8 cellular contexts compared by ENCODE assay signal in the genomic region with DNA sequence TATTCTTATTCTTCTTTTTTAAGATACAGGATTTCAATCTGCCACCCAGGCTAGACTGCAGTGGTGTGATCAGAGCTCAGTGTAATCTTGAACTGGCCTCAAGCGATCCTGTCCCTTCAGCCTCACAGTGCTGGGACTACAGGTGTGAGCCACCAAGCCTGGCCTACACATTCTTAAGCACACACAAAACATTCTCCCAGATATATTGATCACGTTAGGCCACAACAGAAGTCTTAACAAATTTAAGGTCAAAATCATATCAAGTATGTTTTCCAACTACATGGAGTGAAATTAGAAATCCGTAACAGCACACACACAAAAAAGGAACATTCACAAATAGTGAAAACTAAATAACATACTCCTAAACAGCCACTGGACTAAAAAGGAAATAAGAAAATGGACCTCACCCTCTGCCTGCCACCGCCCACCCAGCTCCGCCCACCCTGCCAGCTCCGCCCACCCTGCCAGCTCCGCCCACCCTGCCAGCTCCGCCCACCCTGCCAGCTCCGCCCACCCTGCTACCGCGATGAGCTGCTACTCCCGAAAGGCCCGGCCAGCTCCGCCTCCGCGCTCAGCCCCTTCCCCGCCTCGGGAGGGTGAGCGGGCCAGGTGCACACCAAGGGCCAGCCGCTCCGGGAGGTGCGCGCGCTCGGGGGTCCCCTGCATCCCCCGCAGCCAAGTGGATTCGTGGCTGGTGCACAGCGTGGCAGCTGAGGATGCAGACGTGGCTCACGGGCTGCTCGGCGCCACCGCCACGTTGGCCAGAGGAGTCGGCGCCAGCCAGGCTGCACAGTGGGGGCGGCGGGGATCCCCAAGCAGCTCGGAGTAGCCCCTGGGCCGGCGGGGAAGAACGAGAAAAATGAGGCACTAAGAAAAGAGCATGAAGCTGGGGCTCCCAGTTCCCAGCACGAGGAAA. TPM values are rescaled to one million over a fixed set of nuclear protein-coding genes. Genes with fewer than 3 reads are reported as not detected.
DNase-seq lines count a peak whose midpoint lies in the region; ATAC-seq and TF ChIP-seq lines count a peak whose summit lies in the region.

No MANE protein-coding gene starts in this region.

- peaks cover 19% of the 10 kb centered on the region for H3K4me1 Mint-ChIP-seq in CD4-positive, alpha-beta T cell (ENCODE audit: low read depth)

- intact Hi-C loops in CD4-positive, alpha-beta T cell (cut with DNase I, micrococcal nuclease) = loop anchor here (1.0 to 10.0 kb wide), 4 partner anchors 41 to 185 kb away; a partner anchor contains a TSS
- intact Hi-C loops in left ventricle myocardium inferior (cut with micrococcal nuclease) = no loop called here

- peak overlapping the region; percentile 30 for H3K27ac Mint-ChIP-seq in CD4-positive, alpha-beta T cell

- H3K4me3 ChIP-seq in left ventricle myocardium inferior = peak overlapping the region; percentile 83
- peak overlapping the region; percentile 53 for H3K4me3 ChIP-seq in urinary bladder (ENCODE audit: low read depth, low read length)

- peak; percentile 97 for ATAC-seq in CD4-positive, alpha-beta T cell (ENCODE audit: poor library complexity)
- peak; percentile 85 for ATAC-seq in GM19455 (IDR thresholded peaks at IDR 0.05; ENCODE audit: unreplicated experiment)

- H3K9me3 ChIP-seq in CD4-positive, alpha-beta T cell (ENCODE audit: control insufficient read depth, low read length) = peaks cover 16% of the 10 kb centered on the region
- H3K9me3 ChIP-seq in left ventricle myocardium inferior (replicated peaks) = peaks cover 28% of the 10 kb centered on the region

- no peaks in the 10 kb centered on the region for H3K27me3 ChIP-seq in CD4-positive, alpha-beta T cell (ENCODE audit: control insufficient read depth, insufficient read depth, low read length)
- H3K27me3 ChIP-seq in left ventricle myocardium inferior (ENCODE audit: low read depth) = no peaks in the 10 kb centered on the region

- CTCF ChIA-PET in CD4-positive, alpha-beta T cell (lab: Charles Lee) = interaction anchor here (0.7 kb wide), 1 partner anchor 8 kb away, joined by 4 read pairs; no protein-coding TSS in a partner anchor

- H3K36me3 Mint-ChIP-seq in CD4-positive, alpha-beta T cell (ENCODE audit: low read depth) = peaks cover 20% of the 10 kb centered on the region

- TF ChIP-seq CTCF in CD4-positive, alpha-beta T cell (IDR thresholded peaks at IDR 0.05) = no peak
- TF ChIP-seq CTCF in left ventricle myocardium inferior (IDR thresholded peaks at IDR 0.05; ENCODE audit: borderline replicate concordance) = no peak

- peaks cover 37% of the 10 kb centered on the region for H3K4me1 ChIP-seq in left ventricle myocardium inferior
- H3K4me1 ChIP-seq in urinary bladder (ENCODE audit: insufficient read depth) = no peaks in the 10 kb centered on the region

- H3K9me3 Mint-ChIP-seq in CD4-positive, alpha-beta T cell = peaks cover 11% of the 10 kb centered on the region

- DNase-seq in CD4-positive, alpha-beta T cell = peak; percentile 66 to 83 (median 74)
- DNase-seq in HK-2 (ENCODE audit: unreplicated experiment) (peak; percentile 34), T follicular helper cell (ENCODE audit: low read depth) (peak; percentile 71), amniotic epithelial cell (ENCODE audit: low read depth) (peak; percentile 51), left ventricle myocardium inferior (peak; percentile 77), pulmonary artery endothelial cell (ENCODE audit: low read depth, low spot score) (peak; percentile 4)

- H3K27ac ChIP-seq in CD4-positive, alpha-beta T cell (ENCODE audit: low read depth, low read length) = no peak overlapping the region
- peak overlapping the region; percentile 72 for H3K27ac ChIP-seq in left ventricle myocardium inferior (replicated peaks)
- H3K27ac ChIP-seq in urinary bladder (ENCODE audit: low read depth) = no peak overlapping the region

- H3K36me3 ChIP-seq in left ventricle myocardium inferior = no peaks in the 10 kb centered on the region
- H3K36me3 ChIP-seq in urinary bladder (ENCODE audit: insufficient read depth) = no peaks in the 10 kb centered on the region

- no peaks in the 10 kb centered on the region for H3K27me3 Mint-ChIP-seq in CD4-positive, alpha-beta T cell

- H3K4me3 Mint-ChIP-seq in CD4-positive, alpha-beta T cell = peak overlapping the region; percentile 79

- WGBS in urinary bladder = 10% methylated on average over 43 of the region's 43 CpGs

- POLR2A ChIA-PET in CD4-positive, alpha-beta T cell (lab: Charles Lee) = interaction anchor here (0.9 to 1.7 kb wide), 6 partner anchors 18 to 184 kb away, joined by 3 to 32 read pairs (median 6); a partner anchor contains a TSS

RNA-seq across cellular contexts. Expression of a gene that starts 41.2 kb away (rescaled TPM):
- 10 to 100 TPM; 20.6 to 22.6 TPM for total RNA-seq in CD4-positive, alpha-beta T cell
- total RNA-seq in left ventricle myocardium inferior = 12.5 TPM
- 5.9 and 9.3 TPM in 2 replicates for total RNA-seq in pulmonary artery endothelial cell
- 11.7 TPM for total RNA-seq in urinary bladder
- polyA plus RNA-seq in urinary bladder = 6.4 TPM

RNA-seq across cellular contexts. Expression of a gene that starts 41.6 kb away (rescaled TPM):
- under 1 TPM in 1 of 2 experiments, not detected in 1; 0.38 TPM for total RNA-seq in CD4-positive, alpha-beta T cell
- total RNA-seq in left ventricle myocardium inferior = 256 TPM
- under 0.01 and 0.04 TPM in 2 replicates for total RNA-seq in pulmonary artery endothelial cell
- total RNA-seq in urinary bladder = 3.1 TPM
- polyA plus RNA-seq in urinary bladder = 0.13 TPM

Comparison
In these comparisons a context has a peak if more than half of its experiments do, and no peak if none do; other contexts are left out.
1. DNase-seq: peak in every context shown above with its lines; median percentile 77 in left ventricle myocardium inferior; 74 in CD4-positive, alpha-beta T cell; 71 in T follicular helper cell; 51 in amniotic epithelial cell; 34 in HK-2; 4 in pulmonary artery endothelial cell.
2. RNA of a gene that starts 41.6 kb away (total RNA-seq): 256 TPM in left ventricle myocardium inferior (single experiment); 3.1 TPM in urinary bladder (single experiment), 0.38 TPM in CD4-positive, alpha-beta T cell and under 0.01 to 0.04 TPM in pulmonary artery endothelial cell; every median in the first group is over 10 times any median in the second.